In the genomic region with DNA sequence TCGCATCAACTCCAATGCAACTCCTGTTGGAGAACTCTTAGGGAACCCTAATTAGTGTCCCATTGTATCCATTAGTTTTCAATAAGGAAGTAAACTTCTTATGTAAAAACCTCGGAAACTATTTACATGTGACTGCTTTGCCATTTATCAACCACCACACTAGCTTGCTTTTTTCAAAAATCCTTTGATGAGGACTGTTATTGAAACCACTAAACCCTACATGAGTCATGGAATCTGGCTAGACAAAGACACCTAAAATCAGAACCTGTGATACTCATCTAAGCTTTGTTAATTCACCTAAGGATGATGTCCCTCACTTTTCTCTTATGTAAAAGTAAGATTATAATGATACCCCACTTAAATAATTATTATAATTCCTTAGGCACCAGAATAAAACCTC, we compare ENCODE assay signal across 30 cellular contexts.
A peak's percentile ranks its signal among the peaks of the same experiment; 100 is the strongest.
DNase-seq lines count a peak whose midpoint lies in the region; TF ChIP-seq lines count a peak whose summit lies in the region.
"Had no signal": no experiment of that assay in that cellular context is flagged by ENCODE, and none has a peak within 500 bp of the region (broad histone marks: within the 10 kb centered on the region; RNA-seq: fewer than 3 reads in every experiment).

No MANE protein-coding gene starts in this region.

- in situ Hi-C loops in astrocyte of the spinal cord (cut with HindIII; ENCODE audit: low sequenced_read_pairs): no loop called here

- TF ChIP-seq CTCF in astrocyte of the spinal cord (IDR thresholded peaks at IDR 0.05; ENCODE audit: low read depth, low read length): no peak

- DNase-seq in COLO829 (ENCODE audit: low spot score) (peak; percentile 51), HT1080 (ENCODE audit: low read depth) (peak; percentile 49), astrocyte of the spinal cord (ENCODE audit: low read depth, low spot score) (peak; percentile 60), kidney tubule cell (ENCODE audit: low spot score) (peak; percentile 1), NCI-H1694 (lab: John Stamatoyannopoulos, UW) (no peak), dermis blood vessel endothelial cell (no peak), retina (no peak)
- DNase-seq: ACHN; activated CD4-positive, alpha-beta T cell treated with anti-CD3 and anti-CD28 coated beads for 4 hours; activated CD8-positive, alpha-beta T cell treated with anti-CD3 and anti-CD28 coated beads, Interleukin-2, amount 10 ng/mL, durations not matched to agents 7 days and 5 days; activated naive CD4-positive, alpha-beta T cell treated with anti-CD3 and anti-CD28 coated beads, Interleukin-2, amount 10 ng/mL, durations not matched to agents 7 days and 5 days; amniotic stem cell; BE2C; CD8-positive, alpha-beta memory T cell; colonic mucosa; effector memory CD4-positive, alpha-beta T cell; erythroblast; HCEC 1CT; heart right ventricle; IMR-90; mucosa of descending colon; NCI-H146; NCI-H2107; NCI-H345; occipital lobe; psoas muscle; Right ventricle myocardium superior; stimulated activated naive B cell treated with anti-CD40 and anti-IgM and Interleukin-4, amounts not matched to agents 10 μg/mL and 1 μg/mL and 100 μg/mL, for 72 hours had no signal

- H3K4me3 ChIP-seq in astrocyte of the spinal cord (ENCODE audit: low read depth, low read length): no peak overlapping the region
- H3K4me3 ChIP-seq: cardiac muscle cell, colonic mucosa, heart right ventricle, lung, mucosa of descending colon, psoas muscle had no signal

Comparison
In these comparisons a context has a peak if more than half of its experiments do, and no peak if none do; other contexts are left out.
1. DNase-seq: peak in COLO829 (single experiment), HT1080 (single experiment), astrocyte of the spinal cord (single experiment) and kidney tubule cell (single experiment); none in NCI-H1694 (single experiment), dermis blood vessel endothelial cell (single experiment) and retina (single experiment).